ENCODE assay signal across 1 cellular context in genomic region chr5:115841382-115842088, GRCh38.
TF ChIP-seq lines count a peak whose summit lies in the region.

TSS of gene AP3S1 (plus strand) at chr5:115841935. CDS start at chr5:115842038, 103 bp downstream.
TSS of gene ATG12 (minus strand) at chr5:115841565. CDS start at chr5:115841552, 13 bp downstream.

TF ChIP-seq in HepG2, 621 proteins besides CTCF, POLR2A, EP300 and RAD21 (continued from another document and continues in another):
- TF ChIP-seq AFF4 (CRISPR knock-in tag; IDR thresholded peaks at IDR 0.05), result no peak; the same call in none of the 2 replicates
- peak; percentile 23; the same call in 1 of the 2 replicates for TF ChIP-seq NFYC (CRISPR knock-in tag; IDR thresholded peaks at IDR 0.05)
- no peak; the same call in 1 of the 2 replicates for TF ChIP-seq RFX3 (CRISPR knock-in tag; IDR thresholded peaks at IDR 0.05)
- peak; percentile 82; the same call in 1 of the 2 replicates for TF ChIP-seq ZSCAN30 (CRISPR knock-in tag; IDR thresholded peaks at IDR 0.05)
- TF ChIP-seq SOX6 (IDR thresholded peaks at IDR 0.05), result no peak
- TF ChIP-seq SOX6 (CRISPR knock-in tag; IDR thresholded peaks at IDR 0.05), result peak; percentile 64
- peak; percentile 87 for TF ChIP-seq ZNF205 (CRISPR knock-in tag; IDR thresholded peaks at IDR 0.05)
- TF ChIP-seq ZNF691 (CRISPR knock-in tag; IDR thresholded peaks at IDR 0.05; ENCODE audit: borderline replicate concordance, low read depth), result no peak; the same call in 1 of the 2 replicates
- peak; percentile 30; the same call in 1 of the 2 replicates for TF ChIP-seq ZC3H4 (CRISPR knock-in tag; IDR thresholded peaks at IDR 0.05; ENCODE audit: borderline replicate concordance)
- TF ChIP-seq ASH2L (IDR thresholded peaks at IDR 0.05; ENCODE audit: insufficient read length, low read depth, low read length), result peak; percentile 83
- peak; percentile 56; the same call in 1 of the 2 replicates for TF ChIP-seq MED13 (CRISPR knock-in tag; IDR thresholded peaks at IDR 0.05)
- peak; percentile 73; the same call in 1 of the 2 replicates for TF ChIP-seq TFDP1 (CRISPR knock-in tag; IDR thresholded peaks at IDR 0.05; ENCODE audit: borderline replicate concordance)
- TF ChIP-seq LCORL (IDR thresholded peaks at IDR 0.05), result no peak
- 0 out of 2 replicates have a peak, but pooled peaks have one; percentile 72 for TF ChIP-seq LCORL (CRISPR knock-in tag; IDR thresholded peaks at IDR 0.05)
- no peak; the same call in 1 of the 2 replicates for TF ChIP-seq ZNF121 (CRISPR knock-in tag; IDR thresholded peaks at IDR 0.05)
- no peak for TF ChIP-seq TCF7 (IDR thresholded peaks at IDR 0.05; ENCODE audit: low read depth)
- TF ChIP-seq EED (CRISPR knock-in tag; IDR thresholded peaks at IDR 0.05), result peak; percentile 96
- peak; percentile 76 for TF ChIP-seq NCOA2 (CRISPR knock-in tag; IDR thresholded peaks at IDR 0.05)
- peak; percentile 89 for TF ChIP-seq ZBTB43 (CRISPR knock-in tag; conservative IDR thresholded peaks at IDR 0.05)
- TF ChIP-seq ZXDC (CRISPR knock-in tag; IDR thresholded peaks at IDR 0.05), result peak; percentile 68; the same call in 1 of the 2 replicates
- TF ChIP-seq FOXK1 (CRISPR knock-in tag; IDR thresholded peaks at IDR 0.05; ENCODE audit: borderline replicate concordance, low read depth), result peak; percentile 83
- TF ChIP-seq FUBP1 (CRISPR knock-in tag; IDR thresholded peaks at IDR 0.05; ENCODE audit: borderline replicate concordance), result peak; percentile 56; the same call in 1 of the 2 replicates
- TF ChIP-seq ZNF839 (CRISPR knock-in tag; IDR thresholded peaks at IDR 0.05; ENCODE audit: borderline replicate concordance), result no peak
- TF ChIP-seq ARHGAP35 (CRISPR knock-in tag; IDR thresholded peaks at IDR 0.05; ENCODE audit: borderline replicate concordance), result peak; percentile 87; the same call in 1 of the 2 replicates
- peak; percentile 93 for TF ChIP-seq GABPB1 (CRISPR knock-in tag; IDR thresholded peaks at IDR 0.05)
- TF ChIP-seq LRRFIP1 (CRISPR knock-in tag; conservative IDR thresholded peaks at IDR 0.05), result peak; percentile 7; the same call in 1 of the 2 replicates
- TF ChIP-seq ZNF589 (CRISPR knock-in tag; conservative IDR thresholded peaks at IDR 0.05), result peak; percentile 71; the same call in 1 of the 2 replicates
- peak; percentile 82; the same call in 1 of the 2 replicates for TF ChIP-seq SIN3A (IDR thresholded peaks at IDR 0.05; ENCODE audit: borderline replicate concordance, low read depth, low read length)
- no peak for TF ChIP-seq GZF1 (CRISPR knock-in tag; IDR thresholded peaks at IDR 0.05)
- TF ChIP-seq TFAP4 (IDR thresholded peaks at IDR 0.05; ENCODE audit: borderline replicate concordance, low read depth), result no peak
- TF ChIP-seq PRMT3 (CRISPR knock-in tag; IDR thresholded peaks at IDR 0.05; ENCODE audit: borderline replicate concordance, low read depth), result no peak; the same call in 1 of the 2 replicates
- peak; percentile 46; the same call in 1 of the 2 replicates for TF ChIP-seq FOXJ3 (CRISPR knock-in tag; IDR thresholded peaks at IDR 0.05; ENCODE audit: borderline replicate concordance)
- TF ChIP-seq ZBTB21 (CRISPR knock-in tag; IDR thresholded peaks at IDR 0.05), result peak; percentile 48; the same call in 1 of the 2 replicates
- TF ChIP-seq PHF5A (CRISPR knock-in tag; IDR thresholded peaks at IDR 0.05; ENCODE audit: low read depth, unreplicated experiment), result peak; percentile 84
- no peak; the same call in 1 of the 2 replicates for TF ChIP-seq HMG20A (CRISPR knock-in tag; IDR thresholded peaks at IDR 0.05; ENCODE audit: borderline replicate concordance)
- peak; percentile 72 for TF ChIP-seq ZHX1 (CRISPR knock-in tag; IDR thresholded peaks at IDR 0.05; ENCODE audit: low read depth)
- peak; percentile 70 for TF ChIP-seq ZNF776 (CRISPR knock-in tag; IDR thresholded peaks at IDR 0.05)
- peak; percentile 55; the same call in 1 of the 2 replicates for TF ChIP-seq TEF (CRISPR knock-in tag; IDR thresholded peaks at IDR 0.05)
- peak; percentile 77 for TF ChIP-seq ZNF607 (CRISPR knock-in tag; IDR thresholded peaks at IDR 0.05; ENCODE audit: borderline replicate concordance)
